Comparison of ENCODE assay signal across 8 cellular contexts in the genomic region with DNA sequence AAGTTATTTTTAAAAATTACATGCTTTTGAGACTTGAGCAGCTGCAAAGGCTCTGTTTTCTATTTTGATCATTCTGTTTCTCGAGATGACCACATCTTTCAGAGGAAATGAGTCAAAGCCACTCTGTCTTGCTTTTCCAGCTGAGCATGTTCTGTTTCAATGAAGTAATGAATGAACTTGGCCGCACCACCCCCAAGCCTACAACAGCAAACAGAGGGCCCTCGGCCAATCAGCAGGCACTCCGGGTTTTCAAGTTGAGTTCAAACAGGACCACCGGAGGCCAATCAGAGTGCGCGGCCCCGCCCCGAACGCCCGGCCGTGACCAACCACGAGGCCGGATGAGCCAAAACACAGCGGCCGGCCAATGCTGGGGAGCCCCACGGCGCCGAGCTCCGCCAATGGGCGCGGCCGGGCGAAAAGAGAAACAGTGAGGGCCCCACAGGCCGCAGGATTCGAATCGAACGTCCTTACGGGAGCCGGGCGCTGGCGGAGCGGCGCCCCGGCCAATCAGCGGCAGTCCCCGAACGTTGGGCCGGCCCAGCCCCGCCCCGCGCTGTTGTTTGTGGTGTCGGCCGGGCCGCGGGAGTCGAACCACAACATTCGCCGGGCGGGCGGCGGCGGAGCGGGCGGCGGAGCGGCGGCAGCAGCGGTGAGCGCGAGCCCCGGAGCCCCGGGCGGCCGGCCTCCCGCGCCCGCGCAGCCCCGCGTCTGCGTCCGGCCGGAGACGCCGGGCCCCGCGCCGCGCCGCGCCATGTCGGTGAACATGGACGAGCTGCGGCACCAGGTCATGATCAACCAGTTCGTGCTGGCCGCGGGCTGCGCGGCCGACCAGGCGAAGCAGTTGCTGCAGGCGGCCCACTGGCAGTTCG. TPM values are rescaled to one million over a fixed set of nuclear protein-coding genes. Genes with fewer than 3 reads are reported as not detected.
A peak's percentile ranks its signal among the peaks of the same experiment; 100 is the strongest.
DNase-seq lines count a peak whose midpoint lies in the region; ATAC-seq, FAIRE-seq and TF ChIP-seq lines count a peak whose summit lies in the region.

A gene (plus strand): TSS at position 594 of the 869 bp plus-strand sequence. CDS start 158 bp downstream, at position 752.

- intact Hi-C loops in body of pancreas (cut with DNase I), result no loop called here
- intact Hi-C loops in sciatic nerve (cut with DNase I), result no loop called here

- TF ChIP-seq CTCF in 22Rv1 (IDR thresholded peaks at IDR 0.05) (no peak), body of pancreas (IDR thresholded peaks at IDR 0.05) (no peak)

- peaks cover 85% of the 10 kb centered on the region for H3K4me1 ChIP-seq in body of pancreas

- peak; percentile 68 to 83 (median 80) for TF ChIP-seq POLR2A in body of pancreas (IDR thresholded peaks at IDR 0.05)

- peak; percentile 91 for DNase-seq in NCI-H2107 treated with DMSO at 0.1 percent for 48 hours (lab: John Stamatoyannopoulos, UW; ENCODE audit: unreplicated experiment)
- peak; percentile 98 to 100 (median 100) for DNase-seq in body of pancreas
- DNase-seq in iPS DF 19.7 (ENCODE audit: low read depth, low spot score), result peak; percentile 92
- DNase-seq in sciatic nerve (ENCODE audit: low spot score), result peak; percentile 99

- H3K4me3 ChIP-seq in body of pancreas, result peak within 1 kb of the TSS; percentile 90 to 94

- peak within 1 kb of the TSS; percentile 94 for H3K27ac ChIP-seq in 22Rv1
- peak within 1 kb of the TSS; percentile 86 to 96 (median 94) for H3K27ac ChIP-seq in body of pancreas

- peak; percentile 89 for FAIRE-seq in TTC549 (lab: Jason Lieb, UNC)

- H3K27me3 ChIP-seq in body of pancreas, result no peaks in the 10 kb centered on the region

- no peaks in the 10 kb centered on the region for H3K9me3 ChIP-seq in body of pancreas

- H3K36me3 ChIP-seq in body of pancreas (replicated peaks in 1 of 2; ENCODE audit: insufficient read depth in 1 of 2, low read depth in 2 of 2), result no peaks in the 10 kb centered on the region

- WGBS in body of pancreas, 2 donors, result 0 to 1% methylated on average over 7 to 77 of the region's 94 CpGs

- ATAC-seq in GM18520 (IDR thresholded peaks at IDR 0.05; ENCODE audit: unreplicated experiment), result peak; percentile 54
- ATAC-seq in HG03064 (IDR thresholded peaks at IDR 0.05; ENCODE audit: low read depth, unreplicated experiment), result peak; percentile 54
- peak; percentile 89 for ATAC-seq in body of pancreas
- ATAC-seq in sciatic nerve, result peak; percentile 97

RNA-seq across cellular contexts. Expression of the gene that starts here (rescaled TPM):
- 1 to 10 TPM; 4.2 to 7.3 TPM for total RNA-seq in body of pancreas
- 38.4 TPM for total RNA-seq in sciatic nerve

Comparison
In these comparisons a context has a peak if more than half of its experiments do, and no peak if none do; other contexts are left out.
1. Peak in every context shown above with its lines: DNase-seq, ATAC-seq, H3K4me3 ChIP-seq and H3K27ac ChIP-seq.